8 cellular contexts compared by ENCODE assay signal in the genomic region with DNA sequence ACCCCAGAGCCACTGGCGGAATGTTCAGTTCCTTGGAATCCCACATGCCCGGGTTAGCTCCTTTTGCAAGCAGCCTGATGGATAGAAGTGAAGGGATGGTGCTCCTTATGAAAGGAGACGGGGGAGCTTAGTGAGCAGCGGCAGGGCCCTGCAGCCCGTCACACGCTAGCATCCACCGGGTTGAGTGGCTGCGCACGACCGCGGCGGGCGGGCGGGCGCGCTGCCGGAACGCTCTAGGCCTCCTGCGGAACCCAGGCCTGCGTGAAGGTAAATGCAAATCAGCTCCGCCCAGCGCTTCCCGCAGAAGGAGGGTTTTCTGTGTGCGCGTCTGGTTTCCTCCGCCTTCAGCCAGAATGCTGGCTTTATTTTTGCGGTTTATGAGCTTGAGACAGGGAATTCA.
DNase-seq lines count a peak whose midpoint lies in the region; ATAC-seq lines count a peak whose summit lies in the region.

No MANE protein-coding gene starts in this region.

- no peak for ATAC-seq in GM18870 (IDR thresholded peaks at IDR 0.05; ENCODE audit: unreplicated experiment)

- intact Hi-C loops in head of caudate nucleus (cut with DNase I), result no loop called here

- DNase-seq in NCI-H2081 (lab: John Stamatoyannopoulos, UW) (peak; percentile 41 to 65), NCI-H2081 treated with DMSO at 0.1 percent for 48 hours (lab: John Stamatoyannopoulos, UW) (no peak), head of caudate nucleus (peak in 41 of 42 donors; percentile 8 to 77 (median 57)), foreskin melanocyte (no peak), SKM-1 (lab: John Stamatoyannopoulos, UW; ENCODE audit: unreplicated experiment) (no peak)
- peak; percentile 60 for DNase-seq in activated CD8-positive, alpha-beta memory T cell treated with anti-CD3 and anti-CD28 coated beads for 24 hours
- peak; percentile 8 to 28 for DNase-seq in stimulated activated CD4-positive, alpha-beta T cell treated with anti-CD3 and anti-CD28 coated beads, Interleukin-1b, Interleukin-23, amount 100 ng/mL, for 4 hours (ENCODE audit: low read depth in 2 of 2)

Comparison
In these comparisons a context has a peak if more than half of its experiments do, and no peak if none do; other contexts are left out.
1. DNase-seq: peak in NCI-H2081 (2 of 2), activated CD8-positive, alpha-beta memory T cell treated with anti-CD3 and anti-CD28 coated beads for 24 hours (single experiment), head of caudate nucleus (41 of 42) and stimulated activated CD4-positive, alpha-beta T cell treated with anti-CD3 and anti-CD28 coated beads, Interleukin-1b, Interleukin-23, amount 100 ng/mL, for 4 hours (2 of 2); none in NCI-H2081 treated with DMSO at 0.1 percent for 48 hours (single experiment), foreskin melanocyte (single experiment) and SKM-1 (single experiment).